In the genomic region with DNA sequence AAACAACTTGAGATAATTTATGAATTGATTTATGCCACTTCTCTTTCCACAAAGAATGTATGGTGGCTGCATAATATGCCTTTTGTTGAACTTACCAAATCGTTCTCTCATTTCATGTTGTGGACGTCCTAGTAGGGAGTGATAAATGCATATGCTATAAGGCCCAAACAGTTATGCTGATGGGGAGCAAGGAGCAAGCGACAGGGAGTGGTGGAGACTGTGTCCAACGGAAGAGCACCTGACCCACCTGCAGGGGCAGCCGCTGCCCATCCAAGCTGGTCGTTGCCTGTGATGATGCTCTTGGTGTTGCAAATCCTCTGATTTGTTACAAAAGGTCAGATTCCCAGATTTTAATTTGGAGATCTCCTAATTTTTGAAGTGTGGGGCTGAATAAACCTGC, we compare ENCODE assay signal across 21 cellular contexts. TPM values are rescaled to one million over a fixed set of nuclear protein-coding genes. Genes with fewer than 3 reads are reported as not detected.
DNase-seq lines count a peak whose midpoint lies in the region; ATAC-seq, FAIRE-seq and TF ChIP-seq lines count a peak whose summit lies in the region.
"Had no signal": no experiment of that assay in that cellular context is flagged by ENCODE, and none has a peak within 500 bp of the region (broad histone marks: within the 10 kb centered on the region; RNA-seq: fewer than 3 reads in every experiment).

No MANE protein-coding gene starts in this region.

- no peaks in the 10 kb centered on the region for H3K9me3 Mint-ChIP-seq in stimulated activated naive CD8-positive, alpha-beta T cell treated with anti-CD3 and anti-CD28 coated beads, Interleukin-15, Interleukin-2, amounts not matched to agents 100 ng/mL and 50 ng/mL, for 24 hours
- H3K9me3 Mint-ChIP-seq: nephron progenitor cell; stimulated activated naive CD8-positive, alpha-beta T cell treated with anti-CD3 and anti-CD28 coated beads, Interleukin-15, amount 100 ng/mL, for 72 hours; WTC11 had no signal

- peak overlapping the region; percentile 67 for H3K27ac Mint-ChIP-seq in stimulated activated naive CD8-positive, alpha-beta T cell treated with anti-CD3 and anti-CD28 coated beads, Interleukin-15, Interleukin-2, amounts not matched to agents 100 ng/mL and 50 ng/mL, for 24 hours
- peak overlapping the region; percentile 99 for H3K27ac Mint-ChIP-seq in T-helper 17 cell
- H3K27ac Mint-ChIP-seq: WTC11 had no signal

- no peaks in the 10 kb centered on the region for H3K27me3 ChIP-seq in effector memory CD4-positive, alpha-beta T cell (replicated peaks; ENCODE audit: control insufficient read depth, insufficient read depth, low read length, poor library complexity, severe bottlenecking)
- no peaks in the 10 kb centered on the region for H3K27me3 ChIP-seq in body of pancreas
- H3K27me3 ChIP-seq: SJCRH30 had no signal

- no peaks in the 10 kb centered on the region for H3K36me3 ChIP-seq in effector memory CD4-positive, alpha-beta T cell (ENCODE audit: control insufficient read depth, insufficient read depth, low read length)
- H3K36me3 ChIP-seq in kidney (ENCODE audit: control insufficient read depth in 1 of 2, insufficient read depth in 2 of 2, low read length in 2 of 2): no peaks in the 10 kb centered on the region
- H3K36me3 ChIP-seq in body of pancreas (replicated peaks in 1 of 2; ENCODE audit: insufficient read depth in 1 of 2, low read depth in 2 of 2): no peaks in the 10 kb centered on the region
- H3K36me3 ChIP-seq: left ventricle myocardium inferior, SJCRH30 had no signal

- H3K9ac ChIP-seq in kidney (ENCODE audit: low read length in 2 of 2): no peak overlapping the region

- no peak for FAIRE-seq in kidney (lab: Jason Lieb, UNC)
- FAIRE-seq: endothelial cell of umbilical vein had no signal

- peaks cover 60% of the 10 kb centered on the region for H3K4me1 ChIP-seq in effector memory CD4-positive, alpha-beta T cell (ENCODE audit: control insufficient read depth, insufficient read depth, low read length, poor library complexity, severe bottlenecking)
- H3K4me1 ChIP-seq in kidney (ENCODE audit: control insufficient read depth in 1 of 2, insufficient read depth in 1 of 2, low read depth in 1 of 2, low read length in 2 of 2): no peaks in the 10 kb centered on the region
- H3K4me1 ChIP-seq in body of pancreas: peaks cover 25% of the 10 kb centered on the region
- H3K4me1 ChIP-seq: psoas muscle, SJCRH30 had no signal

- H3K9me3 ChIP-seq in T-helper 17 cell (ENCODE audit: control insufficient read depth, low read length, poor library complexity, severe bottlenecking): no peaks in the 10 kb centered on the region
- no peaks in the 10 kb centered on the region for H3K9me3 ChIP-seq in effector memory CD4-positive, alpha-beta T cell (ENCODE audit: control insufficient read depth, low read length)
- H3K9me3 ChIP-seq in kidney (ENCODE audit: control insufficient read depth in 1 of 2, low read length in 2 of 2): no peaks in the 10 kb centered on the region
- no peaks in the 10 kb centered on the region for H3K9me3 ChIP-seq in body of pancreas
- H3K9me3 ChIP-seq: left ventricle myocardium inferior, psoas muscle, SJCRH30 had no signal

- H3K27me3 Mint-ChIP-seq in stimulated activated naive CD8-positive, alpha-beta T cell treated with anti-CD3 and anti-CD28 coated beads, Interleukin-15, Interleukin-2, amounts not matched to agents 100 ng/mL and 50 ng/mL, for 24 hours: no peaks in the 10 kb centered on the region
- no peaks in the 10 kb centered on the region for H3K27me3 Mint-ChIP-seq in T-helper 17 cell
- H3K27me3 Mint-ChIP-seq: stimulated activated naive CD8-positive, alpha-beta T cell treated with anti-CD3 and anti-CD28 coated beads, Interleukin-15, amount 100 ng/mL, for 72 hours had no signal

- no peak for TF ChIP-seq POLR2A in body of pancreas (IDR thresholded peaks at IDR 0.05)

- no peaks in the 10 kb centered on the region for H3K36me3 Mint-ChIP-seq in stimulated activated naive CD8-positive, alpha-beta T cell treated with anti-CD3 and anti-CD28 coated beads, Interleukin-15, Interleukin-2, amounts not matched to agents 100 ng/mL and 50 ng/mL, for 24 hours (ENCODE audit: low read depth)
- no peaks in the 10 kb centered on the region for H3K36me3 Mint-ChIP-seq in T-helper 17 cell (ENCODE audit: low read depth)
- H3K36me3 Mint-ChIP-seq: WTC11 had no signal

- intact Hi-C loops in kidney (cut with DNase I): no loop called here
- intact Hi-C loops in body of pancreas (cut with DNase I): no loop called here

- no peak for TF ChIP-seq CTCF in kidney (IDR thresholded peaks at IDR 0.05; ENCODE audit: borderline replicate concordance, extremely low read depth, insufficient read depth)
- no peak for TF ChIP-seq CTCF in body of pancreas (IDR thresholded peaks at IDR 0.05)

- no peak for DNase-seq in stimulated activated naive CD8-positive, alpha-beta T cell treated with anti-CD3 and anti-CD28 coated beads, Interleukin-15, Interleukin-2, amounts not matched to agents 100 U/mL and 50 U/mL, for 24 hours
- DNase-seq in T-helper 17 cell (no peak), kidney (no peak), body of pancreas (no peak)
- no peak for DNase-seq in effector memory CD4-positive, alpha-beta T cell
- DNase-seq: cortex of kidney, left ventricle myocardium inferior, midbrain, NCI-H1092, NCI-H2029, NCI-H226, nephron progenitor cell, psoas muscle, SJCRH30, trophoblast cell had no signal

- peak overlapping the region; percentile 52 for H3K27ac ChIP-seq in effector memory CD4-positive, alpha-beta T cell (ENCODE audit: insufficient read depth, low read length, poor library complexity, severe bottlenecking)
- H3K27ac ChIP-seq in kidney (ENCODE audit: low read depth in 2 of 2, low read length in 2 of 2) (no peak overlapping the region), body of pancreas (peak overlapping the region in 2 of 4 donors; percentile 48 to 55)
- H3K27ac ChIP-seq: left ventricle myocardium inferior, psoas muscle, SJCRH30 had no signal

- H3K4me3 ChIP-seq in effector memory CD4-positive, alpha-beta T cell (ENCODE audit: insufficient read depth, low read depth, low read length, poor library complexity, severe bottlenecking): peak overlapping the region; percentile 5
- H3K4me3 ChIP-seq in kidney (ENCODE audit: low read length in 2 of 2) (no peak overlapping the region), body of pancreas (no peak overlapping the region)
- H3K4me3 ChIP-seq: left ventricle myocardium inferior, psoas muscle, SJCRH30, skin epidermis had no signal

- ATAC-seq in stimulated activated naive CD8-positive, alpha-beta T cell treated with anti-CD3 and anti-CD28 coated beads, Interleukin-15, Interleukin-2, amounts not matched to agents 100 U/mL and 50 U/mL, for 24 hours: no peak
- ATAC-seq in T-helper 17 cell (no peak), GM18519 (IDR thresholded peaks at IDR 0.05; ENCODE audit: low FRiP score, unreplicated experiment) (no peak), body of pancreas (no peak)
- ATAC-seq: psoas muscle, WTC11 had no signal

- 74 to 79% methylated on average over 6 of the region's 6 CpGs for WGBS in body of pancreas, 2 donors

- peaks cover 75% of the 10 kb centered on the region for H3K4me1 Mint-ChIP-seq in stimulated activated naive CD8-positive, alpha-beta T cell treated with anti-CD3 and anti-CD28 coated beads, Interleukin-15, Interleukin-2, amounts not matched to agents 100 ng/mL and 50 ng/mL, for 24 hours (ENCODE audit: low read depth)
- peaks cover 64% of the 10 kb centered on the region for H3K4me1 Mint-ChIP-seq in T-helper 17 cell
- H3K4me1 Mint-ChIP-seq: nephron progenitor cell had no signal

- H3K4me3 Mint-ChIP-seq in stimulated activated naive CD8-positive, alpha-beta T cell treated with anti-CD3 and anti-CD28 coated beads, Interleukin-15, Interleukin-2, amounts not matched to agents 100 ng/mL and 50 ng/mL, for 24 hours: peak overlapping the region; percentile 30
- H3K4me3 Mint-ChIP-seq in T-helper 17 cell: peak overlapping the region; percentile 81
- H3K4me3 Mint-ChIP-seq: nephron progenitor cell, WTC11 had no signal

RNA-seq across cellular contexts. Expression of gene MGAT4A, which starts 31.0 kb away (rescaled TPM):
- total RNA-seq in T-helper 17 cell (100 to 1,000 TPM; 187 to 205 TPM), kidney (101 TPM), body of pancreas (10 to 100 TPM; 40.5 to 72.4 TPM)
- polyA plus RNA-seq in kidney (ENCODE audit: insufficient read depth, low read depth, low replicate concordance): 23.5 TPM
